In the genomic region with DNA sequence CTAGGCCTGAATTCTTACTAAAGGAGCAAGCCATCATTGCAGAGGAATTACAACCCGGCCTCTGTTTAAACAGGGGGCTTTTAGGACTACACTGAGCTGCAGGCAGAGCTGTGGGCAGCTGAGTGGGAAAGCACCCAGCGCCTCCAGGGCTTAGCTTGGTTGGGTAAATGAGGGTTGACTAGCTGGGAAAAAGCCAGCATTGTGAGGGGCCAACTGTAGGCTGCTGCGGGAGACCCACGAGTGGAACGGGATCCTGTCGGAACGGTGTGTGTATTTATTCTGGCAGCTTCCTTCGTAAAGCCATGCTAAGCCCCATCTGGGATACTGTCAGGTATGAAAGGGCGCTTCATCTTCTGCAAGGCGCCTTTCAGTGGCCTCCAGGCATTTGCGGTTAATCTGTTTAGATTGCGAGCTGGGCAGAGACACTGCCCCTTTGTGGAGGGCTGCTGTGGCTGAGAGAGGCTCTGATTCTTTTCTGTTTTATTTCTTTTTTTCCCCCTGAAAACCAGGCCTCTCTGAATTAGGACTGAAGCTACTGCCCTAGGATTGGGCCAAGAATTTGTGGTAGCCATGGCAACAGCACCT, we compare ENCODE assay signal across 1 cellular context.
TF ChIP-seq lines count a peak whose summit lies in the region.

No MANE protein-coding gene starts in this region.

TF ChIP-seq in GM12878, 131 proteins besides CTCF, POLR2A, EP300 and RAD21 (continued from another document):
- TF ChIP-seq, protein P1, sequence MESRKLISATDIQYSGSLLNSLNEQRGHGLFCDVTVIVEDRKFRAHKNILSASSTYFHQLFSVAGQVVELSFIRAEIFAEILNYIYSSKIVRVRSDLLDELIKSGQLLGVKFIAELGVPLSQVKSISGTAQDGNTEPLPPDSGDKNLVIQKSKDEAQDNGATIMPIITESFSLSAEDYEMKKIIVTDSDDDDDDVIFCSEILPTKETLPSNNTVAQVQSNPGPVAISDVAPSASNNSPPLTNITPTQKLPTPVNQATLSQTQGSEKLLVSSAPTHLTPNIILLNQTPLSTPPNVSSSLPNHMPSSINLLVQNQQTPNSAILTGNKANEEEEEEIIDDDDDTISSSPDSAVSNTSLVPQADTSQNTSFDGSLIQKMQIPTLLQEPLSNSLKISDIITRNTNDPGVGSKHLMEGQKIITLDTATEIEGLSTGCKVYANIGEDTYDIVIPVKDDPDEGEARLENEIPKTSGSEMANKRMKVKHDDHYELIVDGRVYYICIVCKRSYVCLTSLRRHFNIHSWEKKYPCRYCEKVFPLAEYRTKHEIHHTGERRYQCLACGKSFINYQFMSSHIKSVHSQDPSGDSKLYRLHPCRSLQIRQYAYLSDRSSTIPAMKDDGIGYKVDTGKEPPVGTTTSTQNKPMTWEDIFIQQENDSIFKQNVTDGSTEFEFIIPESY (IDR thresholded peaks at IDR 0.05), result peak; percentile 7; the same call in 1 of the 2 replicates
- TF ChIP-seq, protein P2, sequence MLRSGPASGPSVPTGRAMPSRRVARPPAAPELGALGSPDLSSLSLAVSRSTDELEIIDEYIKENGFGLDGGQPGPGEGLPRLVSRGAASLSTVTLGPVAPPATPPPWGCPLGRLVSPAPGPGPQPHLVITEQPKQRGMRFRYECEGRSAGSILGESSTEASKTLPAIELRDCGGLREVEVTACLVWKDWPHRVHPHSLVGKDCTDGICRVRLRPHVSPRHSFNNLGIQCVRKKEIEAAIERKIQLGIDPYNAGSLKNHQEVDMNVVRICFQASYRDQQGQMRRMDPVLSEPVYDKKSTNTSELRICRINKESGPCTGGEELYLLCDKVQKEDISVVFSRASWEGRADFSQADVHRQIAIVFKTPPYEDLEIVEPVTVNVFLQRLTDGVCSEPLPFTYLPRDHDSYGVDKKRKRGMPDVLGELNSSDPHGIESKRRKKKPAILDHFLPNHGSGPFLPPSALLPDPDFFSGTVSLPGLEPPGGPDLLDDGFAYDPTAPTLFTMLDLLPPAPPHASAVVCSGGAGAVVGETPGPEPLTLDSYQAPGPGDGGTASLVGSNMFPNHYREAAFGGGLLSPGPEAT (IDR thresholded peaks at IDR 0.05; ENCODE audit: low read depth), result peak; percentile 21; the same call in 1 of the 2 replicates
- TF ChIP-seq SP1 (IDR thresholded peaks at IDR 0.05; ENCODE audit: low read depth, low read length), result no peak
- TF ChIP-seq, protein P3, sequence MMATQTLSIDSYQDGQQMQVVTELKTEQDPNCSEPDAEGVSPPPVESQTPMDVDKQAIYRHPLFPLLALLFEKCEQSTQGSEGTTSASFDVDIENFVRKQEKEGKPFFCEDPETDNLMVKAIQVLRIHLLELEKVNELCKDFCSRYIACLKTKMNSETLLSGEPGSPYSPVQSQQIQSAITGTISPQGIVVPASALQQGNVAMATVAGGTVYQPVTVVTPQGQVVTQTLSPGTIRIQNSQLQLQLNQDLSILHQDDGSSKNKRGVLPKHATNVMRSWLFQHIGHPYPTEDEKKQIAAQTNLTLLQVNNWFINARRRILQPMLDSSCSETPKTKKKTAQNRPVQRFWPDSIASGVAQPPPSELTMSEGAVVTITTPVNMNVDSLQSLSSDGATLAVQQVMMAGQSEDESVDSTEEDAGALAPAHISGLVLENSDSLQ (IDR thresholded peaks at IDR 0.05), result no peak
